ENCODE assay signal across 13 cellular contexts in genomic region chr10:88707429-88708110, GRCh38. TPM values are rescaled to one million over a fixed set of nuclear protein-coding genes. Genes with fewer than 3 reads are reported as not detected.
DNase-seq lines count a peak whose midpoint lies in the region; ATAC-seq and FAIRE-seq lines count a peak whose summit lies in the region.
"Had no signal": no experiment of that assay in that cellular context is flagged by ENCODE, and none has a peak within 500 bp of the region (broad histone marks: within the 10 kb centered on the region; RNA-seq: fewer than 3 reads in every experiment).

No MANE protein-coding gene starts in this region.

- peak; percentile 71 to 76 for ATAC-seq in activated naive CD4-positive, alpha-beta T cell treated with anti-CD3 and anti-CD28 coated beads, Interleukin-2, amount 50 U/mL, for 72 hours

- no peaks in the 10 kb centered on the region for H3K36me3 Mint-ChIP-seq in activated naive CD4-positive, alpha-beta T cell treated with anti-CD3 and anti-CD28 coated beads, Interleukin-2, amount 50 U/mL, for 72 hours

- peak; percentile 9 for FAIRE-seq in islet of Langerhans (lab: Jason Lieb, UNC)

- H3K9me3 Mint-ChIP-seq in activated naive CD4-positive, alpha-beta T cell treated with anti-CD3 and anti-CD28 coated beads, Interleukin-2, amount 50 U/mL, for 72 hours: no peaks in the 10 kb centered on the region
- H3K9me3 Mint-ChIP-seq: activated B cell treated with CpG ODN at 0.5 μM for 24 hours had no signal

- DNase-seq in AG20443 (ENCODE audit: low spot score) (peak; percentile 36), HCEC 1CT (peak; percentile 84), SHP77 (lab: John Stamatoyannopoulos, UW) (no peak), OCI-M2 (lab: John Stamatoyannopoulos, UW; ENCODE audit: unreplicated experiment) (no peak), HK-2 (ENCODE audit: unreplicated experiment) (no peak), middle frontal gyrus (ENCODE audit: extremely low spot score, low spot score) (no peak)
- no peak for DNase-seq in activated naive CD4-positive, alpha-beta T cell treated with anti-CD3 and anti-CD28 coated beads, Interleukin-2, amount 50 U/mL, for 72 hours (ENCODE audit: low spot score in 2 of 2)
- DNase-seq: activated B cell treated with CpG ODN at 0.5 μM for 24 hours, dorsolateral prefrontal cortex, NCI-H82 had no signal

- no peak overlapping the region for H3K27ac Mint-ChIP-seq in activated naive CD4-positive, alpha-beta T cell treated with anti-CD3 and anti-CD28 coated beads, Interleukin-2, amount 50 U/mL, for 72 hours
- H3K27ac Mint-ChIP-seq: activated B cell treated with CpG ODN at 0.5 μM for 24 hours had no signal

RNA-seq across cellular contexts. Expression of gene LIPK, which starts 1.5 kb away (rescaled TPM):
- not detected for total RNA-seq in activated naive CD4-positive, alpha-beta T cell treated with anti-CD3 and anti-CD28 coated beads, Interleukin-2, amount 50 U/mL, for 72 hours
- total RNA-seq: activated B cell treated with CpG ODN at 0.5 μM for 24 hours, dorsolateral prefrontal cortex, G401, lung had no signal

RNA-seq across cellular contexts. Expression of gene LIPF, which starts 43.3 kb away (rescaled TPM):
- total RNA-seq in activated naive CD4-positive, alpha-beta T cell treated with anti-CD3 and anti-CD28 coated beads, Interleukin-2, amount 50 U/mL, for 72 hours: not detected
- total RNA-seq: activated B cell treated with CpG ODN at 0.5 μM for 24 hours, G401, lung had no signal

RNA-seq across cellular contexts. Expression of gene LIPN, which starts 52.2 kb away (rescaled TPM):
- total RNA-seq in activated naive CD4-positive, alpha-beta T cell treated with anti-CD3 and anti-CD28 coated beads, Interleukin-2, amount 50 U/mL, for 72 hours: not detected
- total RNA-seq: G401 had no signal

Comparison
In these comparisons a context has a peak if more than half of its experiments do, and no peak if none do; other contexts are left out.
1. DNase-seq: peak in AG20443 (single experiment) and HCEC 1CT (single experiment); none in activated naive CD4-positive, alpha-beta T cell treated with anti-CD3 and anti-CD28 coated beads, Interleukin-2, amount 50 U/mL, for 72 hours (0 of 2), SHP77 (0 of 2), OCI-M2 (single experiment), HK-2 (single experiment) and middle frontal gyrus (single experiment).